ENCODE assay signal across 17 cellular contexts in genomic region chr6:155213611-155214372, GRCh38. TPM values are rescaled to one million over a fixed set of nuclear protein-coding genes. Genes with fewer than 3 reads are reported as not detected.
"Had no signal": no experiment of that assay in that cellular context is flagged by ENCODE, and none has a peak within 500 bp of the region (broad histone marks: within the 10 kb centered on the region; RNA-seq: fewer than 3 reads in every experiment).

No MANE protein-coding gene starts in this region.

- H3K9me3 Mint-ChIP-seq: activated CD4-positive, alpha-beta T cell treated with anti-CD3 and anti-CD28 coated beads, Interleukin-2, amount 10 ng/mL, durations not matched to agents 7 days and 5 days; immature natural killer cell; memory B cell; nephron progenitor cell; stimulated activated naive CD8-positive, alpha-beta T cell treated with anti-CD3 and anti-CD28 coated beads, Interleukin-15, Interleukin-2, amounts not matched to agents 100 ng/mL and 50 ng/mL, for 24 hours had no signal

- H3K4me3 Mint-ChIP-seq: activated CD4-positive, alpha-beta T cell treated with anti-CD3 and anti-CD28 coated beads, Interleukin-2, amount 10 ng/mL, durations not matched to agents 7 days and 5 days; immature natural killer cell; memory B cell; nephron progenitor cell; stimulated activated naive CD8-positive, alpha-beta T cell treated with anti-CD3 and anti-CD28 coated beads, Interleukin-15, Interleukin-2, amounts not matched to agents 100 ng/mL and 50 ng/mL, for 24 hours had no signal

- H3K9me3 ChIP-seq: gastrocnemius medialis, heart left ventricle, suprapubic skin had no signal

- H3K36me3 Mint-ChIP-seq: immature natural killer cell had no signal

- H3K27ac Mint-ChIP-seq: activated CD4-positive, alpha-beta T cell treated with anti-CD3 and anti-CD28 coated beads, Interleukin-2, amount 10 ng/mL, durations not matched to agents 7 days and 5 days; immature natural killer cell; progenitor cell of endocrine pancreas; stimulated activated naive CD8-positive, alpha-beta T cell treated with anti-CD3 and anti-CD28 coated beads, Interleukin-15, Interleukin-2, amounts not matched to agents 100 ng/mL and 50 ng/mL, for 24 hours had no signal

- ATAC-seq: gastrocnemius medialis, left colon had no signal

- H3K4me1 ChIP-seq: gastrocnemius medialis, heart left ventricle had no signal

- H3K27ac ChIP-seq: gastrocnemius medialis, heart left ventricle, suprapubic skin had no signal

- H3K4me3 ChIP-seq: gastrocnemius medialis, heart left ventricle, suprapubic skin had no signal

- H3K4me1 Mint-ChIP-seq: activated CD4-positive, alpha-beta T cell treated with anti-CD3 and anti-CD28 coated beads, Interleukin-2, amount 10 ng/mL, durations not matched to agents 7 days and 5 days; immature natural killer cell; memory B cell had no signal

- DNase-seq: activated CD4-positive, alpha-beta T cell treated with anti-CD3 and anti-CD28 coated beads, Interleukin-2, amount 10 ng/mL, durations not matched to agents 7 days and 5 days; activated CD8-positive, alpha-beta memory T cell treated with anti-CD3 and anti-CD28 coated beads for 24 hours; anterior cingulate cortex; cerebellar nuclear complex; effector CD8-positive, alpha-beta T cell; gastrocnemius medialis; heart left ventricle; immature natural killer cell; left colon; nephron progenitor cell had no signal

- H3K27me3 Mint-ChIP-seq: memory B cell had no signal

- H3K27me3 ChIP-seq: gastrocnemius medialis, heart left ventricle, suprapubic skin had no signal

- H3K36me3 ChIP-seq: heart left ventricle, suprapubic skin had no signal

RNA-seq across cellular contexts. Expression of gene CLDN20, which starts 50.0 kb away (rescaled TPM):
- total RNA-seq: activated CD4-positive, alpha-beta T cell treated with anti-CD3 and anti-CD28 coated beads, Interleukin-2, amount 10 ng/mL, durations not matched to agents 7 days and 5 days; gastrocnemius medialis; heart left ventricle; left colon; omental fat pad; progenitor cell of endocrine pancreas; right cardiac atrium; suprapubic skin; ureter had no signal
- polyA plus RNA-seq: immature natural killer cell, right cardiac atrium had no signal
